Comparison of ENCODE assay signal across 8 cellular contexts in genomic region chr19:31214086-31214485, GRCh38.
DNase-seq lines count a peak whose midpoint lies in the region; ATAC-seq, FAIRE-seq and TF ChIP-seq lines count a peak whose summit lies in the region.

No MANE protein-coding gene starts in this region.

- H2BK12ac ChIP-seq in H1 (ENCODE audit: low read depth, low read length), result no peak overlapping the region

- no peak for TF ChIP-seq POLR2A in H1 (IDR thresholded peaks at IDR 0.05; ENCODE audit: control extremely low read depth in 1 of 2, low read depth in 2 of 2, low read length in 2 of 2)

- H3K27ac ChIP-seq in BLaER1 treated with 17β-estradiol and CSF1 and Interleukin-3, amounts not matched to agents 10 nM and 100 nM, result peak overlapping the region in 9 of 11 experiments; percentile 25 to 67 (median 55); a peak in 16 of 22 replicates
- H3K27ac ChIP-seq in H1 (ENCODE audit: low read depth, low read length) (no peak overlapping the region), psoas muscle (peak overlapping the region; percentile 74)

- no peak overlapping the region for H2BK120ac ChIP-seq in H1 (replicated peaks; ENCODE audit: low read depth, low read length)

- H3K36me3 Mint-ChIP-seq in activated CD4-positive, alpha-beta memory T cell treated with anti-CD3 and anti-CD28 coated beads, Interleukin-2, amount 10 ng/mL, durations not matched to agents 7 days and 5 days (ENCODE audit: low read depth), result peaks cover 17% of the 10 kb centered on the region

- no peaks in the 10 kb centered on the region for H3K79me2 ChIP-seq in H1 (ENCODE audit: control insufficient read depth in 1 of 2, insufficient read depth in 2 of 2, low read length in 2 of 2)

- H3K27me3 ChIP-seq in BLaER1 treated with 17β-estradiol and CSF1 and Interleukin-3, amounts not matched to agents 10 nM and 100 nM, result peaks cover 0 to 21% (median 0%) of the 10 kb centered on the region in 11 experiments; a peak in 6 of 22 replicates
- H3K27me3 ChIP-seq in H1 (replicated peaks in 1 of 4; ENCODE audit: control insufficient read depth in 3 of 4, extremely low read depth in 1 of 4, insufficient read depth in 3 of 4, low read length in 3 of 4) (no peaks in the 10 kb centered on the region), psoas muscle (ENCODE audit: insufficient read depth in 3 of 3, low read length in 2 of 3) (no peaks in the 10 kb centered on the region)

- H3K23ac ChIP-seq in H1 (ENCODE audit: insufficient read length), result no peak overlapping the region

- no peak overlapping the region for H2BK5ac ChIP-seq in H1 (ENCODE audit: low read depth, low read length)

- CTCF ChIA-PET in activated CD4-positive, alpha-beta memory T cell treated with anti-CD3 and anti-CD28 coated beads, Interleukin-2, amount 10 ng/mL, durations not matched to agents 7 days and 5 days (lab: Charles Lee), result interaction anchor here (0.7 kb wide), 1 partner anchor 9 kb away, joined by 3 read pairs; no protein-coding TSS in a partner anchor
- CTCF ChIA-PET in H1 (lab: Charles Lee; ENCODE audit: partially characterized antibody), result interaction anchor here (0.6 kb wide), 1 partner anchor 661 kb away, joined by 3 read pairs; no protein-coding TSS in a partner anchor

- H3K4ac ChIP-seq in H1 (replicated peaks; ENCODE audit: insufficient read length, low read depth, low read length), result no peak overlapping the region

- H2BK15ac ChIP-seq in H1 (ENCODE audit: low read length), result no peak overlapping the region

- 0 out of 2 replicates have a peak overlapping the region, but pooled peaks have one; percentile 0 for H2AFZ ChIP-seq in H1 (ENCODE audit: low read length)

- H4K8ac ChIP-seq in H1 (ENCODE audit: extremely low read depth, insufficient read depth, low read length), result no peak overlapping the region

- H3K4me3 Mint-ChIP-seq in activated CD4-positive, alpha-beta memory T cell treated with anti-CD3 and anti-CD28 coated beads, Interleukin-2, amount 10 ng/mL, durations not matched to agents 7 days and 5 days, result peak overlapping the region; percentile 50

- H3K4me2 ChIP-seq in BLaER1 treated with 17β-estradiol and CSF1 and Interleukin-3, amounts not matched to agents 10 nM and 100 nM, result peak overlapping the region; percentile 49 to 78 (median 69)
- no peak overlapping the region for H3K4me2 ChIP-seq in H1 (ENCODE audit: insufficient read depth in 1 of 2, low read depth in 2 of 2, low read length in 2 of 2)

- H3K36me3 ChIP-seq in BLaER1 treated with 17β-estradiol and CSF1 and Interleukin-3, amounts not matched to agents 10 nM and 100 nM, result no peaks in the 10 kb centered on the region
- H3K36me3 ChIP-seq in H1 (ENCODE audit: control insufficient read depth in 2 of 4, insufficient read depth in 4 of 4, low read length in 3 of 4) (no peaks in the 10 kb centered on the region), psoas muscle (ENCODE audit: insufficient read depth in 1 of 2, low read depth in 1 of 2) (no peaks in the 10 kb centered on the region)

- DNase-seq in NCI-H2107 (lab: John Stamatoyannopoulos, UW) (peak; percentile 10), H1 (ENCODE audit: low read depth in 1 of 2, low spot score in 2 of 2) (no peak), psoas muscle (peak; percentile 80 to 87), ureter (ENCODE audit: low spot score) (peak; percentile 87), SK-N-DZ (ENCODE audit: low spot score) (no peak), NAMALWA (ENCODE audit: low spot score) (no peak)
- DNase-seq in activated CD4-positive, alpha-beta memory T cell treated with anti-CD3 and anti-CD28 coated beads, Interleukin-2, amount 10 ng/mL, durations not matched to agents 7 days and 5 days, result peak; percentile 96

- peak overlapping the region in 5 of 11 experiments; percentile 11 to 51 (median 23); a peak in 5 of 22 replicates for H3K9ac ChIP-seq in BLaER1 treated with 17β-estradiol and CSF1 and Interleukin-3, amounts not matched to agents 10 nM and 100 nM
- no peak overlapping the region for H3K9ac ChIP-seq in H1 (replicated peaks in 1 of 4; ENCODE audit: extremely low read depth in 1 of 4, low read depth in 3 of 4, low read length in 3 of 4)

- TF ChIP-seq EP300 in H1 (IDR thresholded peaks at IDR 0.05; ENCODE audit: borderline replicate concordance in 1 of 2, low read depth in 2 of 2, low read length in 2 of 2), result no peak

- no peak overlapping the region for H3K14ac ChIP-seq in H1 (ENCODE audit: insufficient read length)

- peaks cover 12 to 23% (median 18%) of the 10 kb centered on the region in 10 experiments for H3K4me1 ChIP-seq in BLaER1 treated with 17β-estradiol and CSF1 and Interleukin-3, amounts not matched to agents 10 nM and 100 nM
- H3K4me1 ChIP-seq in H1 (replicated peaks in 1 of 4; ENCODE audit: control insufficient read depth in 3 of 4, insufficient read depth in 4 of 4, low read length in 3 of 4), result no peaks in the 10 kb centered on the region
- no peaks in the 10 kb centered on the region for H3K4me1 ChIP-seq in psoas muscle

- FAIRE-seq in H1 (lab: Jason Lieb, UNC), result no peak

- intact Hi-C loops in psoas muscle (cut with DNase I), result no loop called here

- H3K79me1 ChIP-seq in H1 (ENCODE audit: low read depth, low read length), result no peaks in the 10 kb centered on the region; the same call in 1 of the 2 replicates

- H3K9me3 ChIP-seq in BLaER1 treated with 17β-estradiol and CSF1 and Interleukin-3, amounts not matched to agents 10 nM and 100 nM (replicated peaks in 1 of 11), result no peaks in the 10 kb centered on the region; a peak in 1 of 22 replicates
- H3K9me3 ChIP-seq in H1 (ENCODE audit: insufficient read depth in 2 of 2, low read depth in 1 of 2, low read length in 1 of 2) (no peaks in the 10 kb centered on the region), psoas muscle (no peaks in the 10 kb centered on the region)

- H3K9me3 Mint-ChIP-seq in activated CD4-positive, alpha-beta memory T cell treated with anti-CD3 and anti-CD28 coated beads, Interleukin-2, amount 10 ng/mL, durations not matched to agents 7 days and 5 days, result peaks cover 9% of the 10 kb centered on the region

- no peak overlapping the region for H3K56ac ChIP-seq in H1 (replicated peaks; ENCODE audit: insufficient read length, low read depth, low read length)

- H3K4me1 Mint-ChIP-seq in activated CD4-positive, alpha-beta memory T cell treated with anti-CD3 and anti-CD28 coated beads, Interleukin-2, amount 10 ng/mL, durations not matched to agents 7 days and 5 days, result peaks cover 26% of the 10 kb centered on the region

- no peaks in the 10 kb centered on the region for H3K23me2 ChIP-seq in H1 (ENCODE audit: low read depth, low read length)

- no peak for TF ChIP-seq CTCF in H1 (IDR thresholded peaks at IDR 0.05; ENCODE audit: control extremely low read depth in 1 of 3, insufficient read depth in 1 of 3, low read depth in 1 of 3, low read length in 3 of 3)
- TF ChIP-seq CTCF in psoas muscle (IDR thresholded peaks at IDR 0.05), result no peak

- H4K5ac ChIP-seq in H1 (ENCODE audit: insufficient read length, low read depth, low read length), result no peak overlapping the region

- peak overlapping the region in 3 of 10 experiments; percentile 13 to 24 (median 17); a peak in 4 of 20 replicates for H3K4me3 ChIP-seq in BLaER1 treated with 17β-estradiol and CSF1 and Interleukin-3, amounts not matched to agents 10 nM and 100 nM
- H3K4me3 ChIP-seq in H1 (ENCODE audit: extremely low read depth in 1 of 4, insufficient read depth in 2 of 4, low read depth in 3 of 4, low read length in 4 of 4) (no peak overlapping the region), psoas muscle (peak overlapping the region; percentile 10)

- H4K20me1 ChIP-seq in BLaER1 treated with 17β-estradiol and CSF1 and Interleukin-3, amounts not matched to agents 10 nM and 100 nM, result no peaks in the 10 kb centered on the region
- no peaks in the 10 kb centered on the region for H4K20me1 ChIP-seq in H1 (replicated peaks in 1 of 2; ENCODE audit: control insufficient read depth in 1 of 2, insufficient read depth in 2 of 2, low read length in 2 of 2)

- H3K27ac Mint-ChIP-seq in activated CD4-positive, alpha-beta memory T cell treated with anti-CD3 and anti-CD28 coated beads, Interleukin-2, amount 10 ng/mL, durations not matched to agents 7 days and 5 days, result peak overlapping the region; percentile 92

- no peaks in the 10 kb centered on the region for H3K27me3 Mint-ChIP-seq in activated CD4-positive, alpha-beta memory T cell treated with anti-CD3 and anti-CD28 coated beads, Interleukin-2, amount 10 ng/mL, durations not matched to agents 7 days and 5 days

- no peak overlapping the region for H3K18ac ChIP-seq in H1 (ENCODE audit: extremely low read depth, low read length)

- H2BK20ac ChIP-seq in H1 (ENCODE audit: low read length), result no peak overlapping the region

- TF ChIP-seq RAD21 in H1 (IDR thresholded peaks at IDR 0.05 in 1 of 2, conservative IDR thresholded peaks at IDR 0.05 in 1 of 2; ENCODE audit: low read depth in 2 of 2, low read length in 2 of 2), result no peak

- POLR2A ChIA-PET in activated CD4-positive, alpha-beta memory T cell treated with anti-CD3 and anti-CD28 coated beads, Interleukin-2, amount 10 ng/mL, durations not matched to agents 7 days and 5 days (lab: Charles Lee), result interaction anchor here (0.7 to 1.5 kb wide), 3 partner anchors 9 to 136 kb away, joined by 3 to 4 read pairs (median 3); partner anchors contain the start of gene TSHZ3
- POLR2A ChIA-PET in H1 (lab: Charles Lee; ENCODE audit: partially characterized antibody), result no interaction called here

- 87% methylated on average over 9 of the region's 9 CpGs; no CpG with 5 or more reads in 1 of the 2 experiments for WGBS in H1 (ENCODE audit: extremely low coverage in 1 of 2, insufficient coverage in 1 of 2, insufficient read length in 1 of 2, insufficient replicate concordance in 2 of 2, low coverage in 1 of 2, low lambda C conversion rate in 2 of 2, missing lambda C conversion rate in 1 of 2), 2 experiments
- WGBS in psoas muscle, 3 donors, result 6 to 13% (median 8%) methylated on average over 9 of the region's 9 CpGs

- peak; percentile 98 to 99 (median 99) for ATAC-seq in psoas muscle

- H2AK5ac ChIP-seq in H1 (ENCODE audit: low read depth, low read length), result no peak overlapping the region

- H4K91ac ChIP-seq in H1 (replicated peaks; ENCODE audit: insufficient read length, low read length), result no peak overlapping the region

TF ChIP-seq in H1, 55 proteins besides CTCF, POLR2A, EP300 and RAD21 (continues in another document):
- TF ChIP-seq NRF1 (IDR thresholded peaks at IDR 0.05; ENCODE audit: low read depth, low read length) (no peak), ZNF274 (IDR thresholded peaks at IDR 0.05; ENCODE audit: borderline replicate concordance, extremely low read depth, low read length) (no peak), SP4 (IDR thresholded peaks at IDR 0.05; ENCODE audit: low read length) (no peak), MAFK (IDR thresholded peaks at IDR 0.05; ENCODE audit: low read depth, low read length) (no peak), TEAD4 (IDR thresholded peaks at IDR 0.05; ENCODE audit: low read depth, low read length) (no peak), HDAC2 (IDR thresholded peaks at IDR 0.05; ENCODE audit: borderline replicate concordance in 1 of 2, low read depth in 2 of 2, low read length in 2 of 2) (no peak), KDM4A (IDR thresholded peaks at IDR 0.05; ENCODE audit: low read depth, low read length, severe bottlenecking) (no peak), CBX8 (IDR thresholded peaks at IDR 0.05; ENCODE audit: borderline replicate concordance, low read depth, low read length) (no peak), CHD2 (IDR thresholded peaks at IDR 0.05; ENCODE audit: low read length) (no peak), TAF1 (IDR thresholded peaks at IDR 0.05; ENCODE audit: low read depth, low read length) (no peak)

Comparison
In these comparisons a context has a peak if more than half of its experiments do, and no peak if none do; other contexts are left out.
1. H3K4me2 ChIP-seq: peak in BLaER1 treated with 17β-estradiol and CSF1 and Interleukin-3, amounts not matched to agents 10 nM and 100 nM (11 of 11); none in H1 (0 of 2).
2. DNase-seq: peak in NCI-H2107 (single experiment), activated CD4-positive, alpha-beta memory T cell treated with anti-CD3 and anti-CD28 coated beads, Interleukin-2, amount 10 ng/mL, durations not matched to agents 7 days and 5 days (single experiment), psoas muscle (2 of 2) and ureter (single experiment); none in H1 (0 of 2), SK-N-DZ (single experiment) and NAMALWA (single experiment).